14 cellular contexts compared by ENCODE assay signal in genomic region chr22:22032099-22032905, GRCh38.
"Had no signal": no experiment of that assay in that cellular context is flagged by ENCODE, and none has a peak within 500 bp of the region (broad histone marks: within the 10 kb centered on the region; RNA-seq: fewer than 3 reads in every experiment).

No MANE protein-coding gene starts in this region.

- H3K36me3 Mint-ChIP-seq: activated CD8-positive, alpha-beta memory T cell treated with anti-CD3 and anti-CD28 coated beads, Interleukin-2, amount 10 ng/mL, durations not matched to agents 7 days and 5 days; mesothelial cell of epicardium had no signal

- H3K9ac ChIP-seq: parathyroid adenoma had no signal

- H3K4me1 ChIP-seq: parathyroid adenoma, sigmoid colon, uterus had no signal

- H3K9me3 Mint-ChIP-seq: activated naive CD4-positive, alpha-beta T cell treated with anti-CD3 and anti-CD28 coated beads for 36 hours; activated T-helper 2 cell treated with anti-CD3 and anti-CD28 coated beads, Interferon-gamma antibody, Interleukin-2, Interleukin-4, amounts not matched to agents 10 μg/mL and 5 μg/mL and 100 μg/mL, durations not matched to agents 14 hours and 24 hours and 36 hours; effector memory CD8-positive, alpha-beta T cell; mesothelial cell of epicardium had no signal

- H3K27me3 ChIP-seq: heart right ventricle, sigmoid colon, uterus had no signal

- ATAC-seq: activated CD8-positive, alpha-beta memory T cell treated with anti-CD3 and anti-CD28 coated beads, Interleukin-2, amount 10 ng/mL, durations not matched to agents 7 days and 5 days; effector memory CD8-positive, alpha-beta T cell had no signal

- H3K79me2 ChIP-seq: parathyroid adenoma had no signal

- DNase-seq: activated CD4-positive, CD25-positive, alpha-beta regulatory T cell treated with anti-CD3 and anti-CD28 coated beads, Interleukin-2, amount 50 U/mL, for 72 hours; activated CD8-positive, alpha-beta memory T cell treated with anti-CD3 and anti-CD28 coated beads, Interleukin-2, amount 10 ng/mL, durations not matched to agents 7 days and 5 days; activated naive CD4-positive, alpha-beta T cell treated with anti-CD3 and anti-CD28 coated beads for 36 hours; activated T-cell treated with anti-CD3 and anti-CD28 coated beads, Interleukin-2, amount 50 U/mL, for 1 hour; dermis blood vessel endothelial cell; effector memory CD8-positive, alpha-beta T cell; heart right ventricle; sigmoid colon; spleen; uterus had no signal

- H3K4me1 Mint-ChIP-seq: activated CD8-positive, alpha-beta memory T cell treated with anti-CD3 and anti-CD28 coated beads, Interleukin-2, amount 10 ng/mL, durations not matched to agents 7 days and 5 days; mesothelial cell of epicardium had no signal

- H3K4me3 Mint-ChIP-seq: activated CD8-positive, alpha-beta memory T cell treated with anti-CD3 and anti-CD28 coated beads, Interleukin-2, amount 10 ng/mL, durations not matched to agents 7 days and 5 days; activated naive CD4-positive, alpha-beta T cell treated with anti-CD3 and anti-CD28 coated beads for 36 hours; effector memory CD8-positive, alpha-beta T cell; mesothelial cell of epicardium had no signal

- H3K27ac ChIP-seq: parathyroid adenoma had no signal

- H3K36me3 ChIP-seq: gastroesophageal sphincter, heart right ventricle, sigmoid colon, spleen, uterus had no signal

- H3K4me3 ChIP-seq: gastroesophageal sphincter, heart right ventricle, sigmoid colon, spleen, uterus had no signal

- H3K9me3 ChIP-seq: gastroesophageal sphincter, heart right ventricle, sigmoid colon, spleen, uterus had no signal

- H3K27ac Mint-ChIP-seq: activated CD8-positive, alpha-beta memory T cell treated with anti-CD3 and anti-CD28 coated beads, Interleukin-2, amount 10 ng/mL, durations not matched to agents 7 days and 5 days; activated naive CD4-positive, alpha-beta T cell treated with anti-CD3 and anti-CD28 coated beads for 36 hours; activated T-helper 2 cell treated with anti-CD3 and anti-CD28 coated beads, Interferon-gamma antibody, Interleukin-2, Interleukin-4, amounts not matched to agents 10 μg/mL and 5 μg/mL and 100 μg/mL, durations not matched to agents 14 hours and 24 hours and 36 hours; effector memory CD8-positive, alpha-beta T cell; mesothelial cell of epicardium had no signal

- H2AFZ ChIP-seq: parathyroid adenoma had no signal
